Comparison of ENCODE assay signal across 7 cellular contexts in genomic region chr17:44326867-44327444, GRCh38.
DNase-seq lines count a peak whose midpoint lies in the region; ATAC-seq lines count a peak whose summit lies in the region.

No MANE protein-coding gene starts in this region.

- peak overlapping the region; percentile 48 for H3K27ac ChIP-seq in caudate nucleus (ENCODE audit: low read depth, low read length)

- ATAC-seq in GM18519 (IDR thresholded peaks at IDR 0.05; ENCODE audit: low FRiP score, unreplicated experiment) = peak; percentile 35
- peak; percentile 46 for ATAC-seq in HG03196 (IDR thresholded peaks at IDR 0.05; ENCODE audit: unreplicated experiment)

- DNase-seq in NCI-H446 (lab: John Stamatoyannopoulos, UW) (peak; percentile 73 to 94), caudate nucleus (lab: John Stamatoyannopoulos, UW) (peak; percentile 75 to 98 (median 96)), kidney glomerular epithelial cell (lab: John Stamatoyannopoulos, UW) (peak; percentile 95)
- DNase-seq in activated CD4-positive, CD25-positive, alpha-beta regulatory T cell treated with anti-CD3 and anti-CD28 coated beads, Interleukin-2, amount 50 U/mL, for 16 hours (ENCODE audit: low read depth, low spot score) = peak; percentile 92
- peak; percentile 81 to 86 for DNase-seq in stimulated activated CD4-positive, alpha-beta T cell treated with anti-CD3 and anti-CD28 coated beads, Interleukin-1b, Interleukin-23, amount 100 ng/mL, for 1 hour (ENCODE audit: low read depth in 2 of 2)

Comparison
In these comparisons a context has a peak if more than half of its experiments do, and no peak if none do; other contexts are left out.
1. Peak in every context shown above with its lines: DNase-seq, ATAC-seq and H3K27ac ChIP-seq.